In genomic region chr7:39605087-39605486, GRCh38 we compare ENCODE assay signal across 14 cellular contexts. TPM values are rescaled to one million over a fixed set of nuclear protein-coding genes. Genes with fewer than 3 reads are reported as not detected.
DNase-seq lines count a peak whose midpoint lies in the region; ATAC-seq lines count a peak whose summit lies in the region.
"Had no signal": no experiment of that assay in that cellular context is flagged by ENCODE, and none has a peak within 500 bp of the region (broad histone marks: within the 10 kb centered on the region; RNA-seq: fewer than 3 reads in every experiment).

No MANE protein-coding gene starts in this region.

- no peak overlapping the region for H3K27ac Mint-ChIP-seq in activated naive CD4-positive, alpha-beta T cell treated with anti-CD3 and anti-CD28 coated beads, Interleukin-2, amount 50 U/mL, for 72 hours
- H3K27ac Mint-ChIP-seq: GM23338 had no signal

- ATAC-seq in activated naive CD4-positive, alpha-beta T cell treated with anti-CD3 and anti-CD28 coated beads, Interleukin-2, amount 50 U/mL, for 72 hours = peak; percentile 49 to 56
- peak; percentile 81 for ATAC-seq in HG03378 (IDR thresholded peaks at IDR 0.05; ENCODE audit: unreplicated experiment)
- ATAC-seq: GM23338, psoas muscle had no signal

- peaks cover 10 to 17% of the 10 kb centered on the region in 2 donors for H3K9me3 Mint-ChIP-seq in activated naive CD4-positive, alpha-beta T cell treated with anti-CD3 and anti-CD28 coated beads, Interleukin-2, amount 50 U/mL, for 72 hours
- H3K9me3 Mint-ChIP-seq: GM23338 had no signal

- H3K27ac ChIP-seq in epithelial cell of prostate = peak overlapping the region; percentile 96
- H3K27ac ChIP-seq: psoas muscle, RWPE1, thoracic aorta had no signal

- H3K36me3 Mint-ChIP-seq in activated naive CD4-positive, alpha-beta T cell treated with anti-CD3 and anti-CD28 coated beads, Interleukin-2, amount 50 U/mL, for 72 hours = peaks cover 0 to 6% of the 10 kb centered on the region in 2 donors

- DNase-seq in activated naive CD4-positive, alpha-beta T cell treated with anti-CD3 and anti-CD28 coated beads, Interleukin-2, amount 50 U/mL, for 72 hours (ENCODE audit: low spot score in 2 of 2) = no peak
- no peak for DNase-seq in activated naive CD4-positive, alpha-beta T cell treated with anti-CD3 and anti-CD28 coated beads, Interleukin-2, amount 50 U/mL, for 16 hours
- DNase-seq in epithelial cell of prostate (ENCODE audit: low read depth, low spot score) = peak; percentile 45
- DNase-seq in NCI-H1092 treated with DMSO at 0.1 percent for 48 hours (lab: John Stamatoyannopoulos, UW) = no peak
- DNase-seq in NCI-H446 treated with DMSO at 0.1 percent for 48 hours (lab: John Stamatoyannopoulos, UW) = no peak
- no peak for DNase-seq in CD1c-positive myeloid dendritic cell (ENCODE audit: extremely low spot score)
- no peak for DNase-seq in T-helper 1 cell
- DNase-seq: DND-41, NCI-H446, psoas muscle had no signal

RNA-seq across cellular contexts. Expression of gene RALA, which starts 18.3 kb away (rescaled TPM):
- total RNA-seq in activated naive CD4-positive, alpha-beta T cell treated with anti-CD3 and anti-CD28 coated beads, Interleukin-2, amount 50 U/mL, for 72 hours = 10 to 100 TPM; 27.8 to 32.7 TPM

RNA-seq across cellular contexts. Expression of gene YAE1, which starts 38.9 kb away (rescaled TPM):
- total RNA-seq in activated naive CD4-positive, alpha-beta T cell treated with anti-CD3 and anti-CD28 coated beads, Interleukin-2, amount 50 U/mL, for 72 hours = 10 to 100 TPM in 1 of 2 donors, 1 to 10 TPM in 1; 4.8 to 12.0 TPM
